In the genomic region with DNA sequence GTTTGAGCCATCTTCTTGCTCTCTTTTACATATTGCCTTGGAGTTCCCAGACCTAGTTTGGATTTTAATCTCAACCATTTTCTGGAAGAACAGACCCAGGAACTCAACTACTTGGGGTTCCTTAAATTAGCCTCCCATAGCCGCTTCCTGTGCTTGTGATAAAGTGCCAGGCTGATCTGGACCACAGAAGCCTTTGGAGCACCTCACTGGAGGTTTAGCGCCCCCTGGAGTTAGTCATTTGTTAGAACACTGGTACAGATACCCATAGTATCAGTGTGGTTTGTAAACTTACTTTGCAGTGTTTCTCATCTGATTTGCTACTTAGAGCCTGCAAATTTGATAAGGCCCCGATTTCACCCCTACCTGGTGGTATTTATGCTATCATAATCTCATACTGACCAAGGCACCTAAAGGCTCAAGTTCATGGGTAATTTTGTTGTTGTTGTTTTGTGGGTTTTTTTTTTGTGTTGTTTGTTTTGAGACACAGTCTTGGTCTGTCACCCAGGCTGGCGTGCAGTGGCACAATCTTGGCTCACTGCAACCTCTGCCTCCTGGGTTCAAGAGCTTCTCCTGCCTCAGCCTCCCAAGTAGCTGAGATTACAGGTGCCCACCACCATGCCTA, we compare ENCODE assay signal across 8 cellular contexts. TPM values are rescaled to one million over a fixed set of nuclear protein-coding genes. Genes with fewer than 3 reads are reported as not detected.
DNase-seq lines count a peak whose midpoint lies in the region; ATAC-seq and TF ChIP-seq lines count a peak whose summit lies in the region.

No MANE protein-coding gene starts in this region.

- peaks cover 52% of the 10 kb centered on the region for H3K36me3 ChIP-seq in BE2C
- H3K36me3 ChIP-seq in HCT116 (ENCODE audit: control insufficient read depth in 1 of 2, insufficient read depth in 2 of 2, low read length in 2 of 2): peaks cover 23 to 27% of the 10 kb centered on the region in 2 experiments; a peak in 3 of 4 replicates
- peaks cover 51% of the 10 kb centered on the region for H3K36me3 ChIP-seq in WERI-Rb-1
- H3K36me3 ChIP-seq in mammary epithelial cell (ENCODE audit: insufficient read depth, low read length): peaks cover 24% of the 10 kb centered on the region
- peaks cover 3% of the 10 kb centered on the region for H3K36me3 ChIP-seq in kidney epithelial cell (ENCODE audit: control insufficient read depth, insufficient read depth, low read length)

- WGBS in mammary epithelial cell (ENCODE audit: low coverage, missing lambda C conversion rate): 0% methylated on average over 4 of the region's 4 CpGs

- dilution Hi-C loops in mammary epithelial cell (cut with HindIII; ENCODE audit: low sequenced_read_pairs): loop anchor here (5.0 kb wide), 2 partner anchors 88 to 132 kb away; partner anchors contain the start of gene POP5

- in situ Hi-C loops in mammary epithelial cell (cut with MboI; ENCODE audit: low sequenced_read_pairs in 2 of 2): loop anchor here (5.0 to 10.0 kb wide), 4 partner anchors 67 to 389 kb away; partner anchors contain the start of genes POP5 (in 2 of the 2) and PLA2G1B (in 1 of the 2)

- TF ChIP-seq POLR2A in HCT116 (IDR thresholded peaks at IDR 0.05; ENCODE audit: borderline replicate concordance, extremely low read depth, insufficient read depth, insufficient read length): no peak

- RAD21 ChIA-PET in HCT116 (lab: Charles Lee; ENCODE audit: low non-redundant PET in 1 of 2, low total read pairs in 2 of 2, uncharacterized antibody in 2 of 2, unreplicated experiment in 2 of 2): no interaction called here

- H3K9me2 ChIP-seq in HCT116 (ENCODE audit: insufficient read depth): no peaks in the 10 kb centered on the region

- H2AFZ ChIP-seq in HCT116 (ENCODE audit: low read depth, low read length, poor library complexity, severe bottlenecking) (no peak overlapping the region), mammary epithelial cell (ENCODE audit: low read depth, low read length) (no peak overlapping the region)

- H3K27me3 ChIP-seq in BE2C (no peaks in the 10 kb centered on the region), HCT116 (ENCODE audit: insufficient read depth, low read length) (no peaks in the 10 kb centered on the region), WERI-Rb-1 (ENCODE audit: insufficient read depth, low read depth, severe bottlenecking) (no peaks in the 10 kb centered on the region), mammary epithelial cell (ENCODE audit: insufficient read depth, low read length) (peaks cover 1% of the 10 kb centered on the region), kidney epithelial cell (ENCODE audit: control insufficient read depth, insufficient read depth, low read length) (no peaks in the 10 kb centered on the region)

- POLR2A ChIA-PET in HCT116 (lab: Charles Lee): no interaction called here

- peak; percentile 85 for DNase-seq in BE2C
- DNase-seq in HCT116 (ENCODE audit: low read depth, low spot score): peak; percentile 63
- peak; percentile 59 for DNase-seq in NCI-H226
- peak; percentile 73 for DNase-seq in WERI-Rb-1
- DNase-seq in mammary epithelial cell: peak; percentile 62
- no peak for DNase-seq in kidney epithelial cell (ENCODE audit: low read depth)
- DNase-seq in stimulated activated CD4-positive, alpha-beta T cell treated with anti-CD3 and anti-CD28 coated beads, Interleukin-2, amount 100 ng/mL, for 48 hours: peak; percentile 72 to 74

- no peaks in the 10 kb centered on the region for H4K20me1 ChIP-seq in HCT116 (ENCODE audit: insufficient read depth)
- H4K20me1 ChIP-seq in mammary epithelial cell (ENCODE audit: insufficient read depth, low read length): no peaks in the 10 kb centered on the region

- CTCF ChIA-PET in HCT116 (lab: Charles Lee) (no interaction called here), mammary epithelial cell (lab: Charles Lee; ENCODE audit: low non-redundant PET) (no interaction called here)

- TF ChIP-seq CTCF in BE2C (IDR thresholded peaks at IDR 0.05; ENCODE audit: low read depth, low read length) (peak; percentile 96), HCT116 (IDR thresholded peaks at IDR 0.05 in 2 of 3, conservative IDR thresholded peaks at IDR 0.05 in 1 of 3; ENCODE audit: borderline replicate concordance in 1 of 3, insufficient read depth in 1 of 3, low read depth in 2 of 3, low read length in 2 of 3) (peak; percentile 79 to 90 (median 82)), WERI-Rb-1 (IDR thresholded peaks at IDR 0.05; ENCODE audit: low read depth, low read length) (peak; percentile 78), mammary epithelial cell (conservative IDR thresholded peaks at IDR 0.05 in 1 of 2, IDR thresholded peaks at IDR 0.05 in 1 of 2; ENCODE audit: extremely low read depth in 1 of 2, insufficient read depth in 1 of 2, low read depth in 1 of 2, low read length in 2 of 2) (peak; percentile 88 to 89), kidney epithelial cell (IDR thresholded peaks at IDR 0.05; ENCODE audit: insufficient read depth, low read length, poor library complexity, severe bottlenecking) (peak; percentile 84)

- H3K79me2 ChIP-seq in HCT116 (ENCODE audit: insufficient read depth, low read length) (peaks cover 18% of the 10 kb centered on the region), mammary epithelial cell (ENCODE audit: insufficient read depth, low read length) (peaks cover 37% of the 10 kb centered on the region)

- H3K9ac ChIP-seq in HCT116 (ENCODE audit: low read length): no peak overlapping the region
- no peak overlapping the region for H3K9ac ChIP-seq in mammary epithelial cell (ENCODE audit: insufficient read depth, low read length)

- TF ChIP-seq RAD21 in HCT116 (IDR thresholded peaks at IDR 0.05; ENCODE audit: low read depth): peak; percentile 86

- ATAC-seq in HCT116 (peak; percentile 65), GM19023 (IDR thresholded peaks at IDR 0.05; ENCODE audit: unreplicated experiment) (no peak)

- no peak overlapping the region for H3K4me3 ChIP-seq in BE2C (ENCODE audit: low read depth, low read length)
- no peak overlapping the region for H3K4me3 ChIP-seq in HCT116 (replicated peaks in 1 of 2; ENCODE audit: low read depth in 1 of 2, low read length in 2 of 2)
- H3K4me3 ChIP-seq in WERI-Rb-1 (ENCODE audit: low read depth, low read length): no peak overlapping the region
- H3K4me3 ChIP-seq in mammary epithelial cell (replicated peaks in 1 of 3; ENCODE audit: insufficient read depth in 1 of 3, low read depth in 2 of 3, low read length in 3 of 3): no peak overlapping the region
- H3K4me3 ChIP-seq in kidney epithelial cell (ENCODE audit: low read depth, low read length): no peak overlapping the region

- H3K4me1 ChIP-seq in BE2C (peaks cover 27% of the 10 kb centered on the region), HCT116 (ENCODE audit: control insufficient read depth in 1 of 2, insufficient read depth in 2 of 2, low read length in 2 of 2) (peaks cover 11 to 15% of the 10 kb centered on the region in 2 experiments), mammary epithelial cell (ENCODE audit: insufficient read depth, low read length) (peaks cover 15% of the 10 kb centered on the region)

- intact Hi-C loops in HCT116 (cut with micrococcal nuclease): loop anchor here (1.0 to 10.0 kb wide), 4 partner anchors 67 to 379 kb away; no protein-coding TSS in a partner anchor
- intact Hi-C loops in mammary epithelial cell (cut with micrococcal nuclease): loop anchor here (1.0 to 5.0 kb wide), 3 partner anchors 67 to 358 kb away; no protein-coding TSS in a partner anchor

- H3K4me2 ChIP-seq in HCT116 (ENCODE audit: low read length) (no peak overlapping the region), mammary epithelial cell (ENCODE audit: insufficient read depth, low read depth, low read length) (no peak overlapping the region)

- BruUV-seq in HCT116 (replicated peaks; lab: Mats Ljungman, UMichigan) (no TSS peak), mammary epithelial cell (replicated peaks; lab: Mats Ljungman, UMichigan) (no TSS peak)

- H3K27ac ChIP-seq in HCT116 (ENCODE audit: low read depth, low read length): no peak overlapping the region
- no peak overlapping the region for H3K27ac ChIP-seq in WERI-Rb-1
- H3K27ac ChIP-seq in mammary epithelial cell (ENCODE audit: insufficient read depth, low read depth, low read length): no peak overlapping the region

- H3K9me3 ChIP-seq in BE2C: no peaks in the 10 kb centered on the region
- H3K9me3 ChIP-seq in HCT116 (ENCODE audit: control insufficient read depth in 1 of 2, insufficient read depth in 1 of 2, low read depth in 1 of 2, low read length in 2 of 2): no peaks in the 10 kb centered on the region
- H3K9me3 ChIP-seq in WERI-Rb-1 (ENCODE audit: severe bottlenecking): no peaks in the 10 kb centered on the region
- no peaks in the 10 kb centered on the region for H3K9me3 ChIP-seq in mammary epithelial cell (replicated peaks; ENCODE audit: insufficient read depth, low read length)

TF ChIP-seq in HCT116, 20 proteins besides CTCF, POLR2A, EP300 and RAD21:
- TF ChIP-seq SRF (IDR thresholded peaks at IDR 0.05; ENCODE audit: low read depth) (no peak), YY1 (IDR thresholded peaks at IDR 0.05; ENCODE audit: extremely low read depth, insufficient replicate concordance, low read depth, low read length) (peak; percentile 54), ATF3 (IDR thresholded peaks at IDR 0.05) (no peak), POLR2AphosphoS5 (IDR thresholded peaks at IDR 0.05; ENCODE audit: low read depth, low read length) (peak; percentile 34; the same call in 1 of the 2 replicates)
TF ChIP-seq in HCT116: peak in this region for 2.

RNA-seq across cellular contexts. Expression of gene UNC119B, which starts 3.7 kb away (rescaled TPM):
- 42.3 TPM for polyA plus RNA-seq in BE2C (2012; ENCODE audit: insufficient read depth, insufficient read length, low read depth)
- total RNA-seq in HCT116 (2021; ENCODE audit: unreplicated experiment) (33.8 TPM), mammary epithelial cell (10 to 100 TPM; 28.0 to 33.3 TPM), kidney epithelial cell (22.8 and 29.4 TPM in 2 replicates)
- 20.2 and 21.3 TPM in 2 replicates for polyA plus RNA-seq in HCT116 (2012)
- 25.3 TPM for polyA plus RNA-seq in mammary epithelial cell
- polyA minus RNA-seq in mammary epithelial cell: 31.7 TPM

RNA-seq across cellular contexts. Expression of gene ACADS, which starts 11.7 kb away (rescaled TPM):
- 5.9 TPM for polyA plus RNA-seq in BE2C (2012; ENCODE audit: insufficient read depth, insufficient read length, low read depth)
- total RNA-seq in HCT116 (2021; ENCODE audit: unreplicated experiment) (21.4 TPM), mammary epithelial cell (1 to 10 TPM; 1.0 to 3.7 TPM), kidney epithelial cell (15.9 and 20.0 TPM in 2 replicates)
- polyA plus RNA-seq in HCT116 (2012): 21.2 and 22.2 TPM in 2 replicates
- polyA plus RNA-seq in mammary epithelial cell: 1.3 TPM
- polyA minus RNA-seq in mammary epithelial cell: not detected

RNA-seq across cellular contexts. Expression of gene MLEC, which starts 27.0 kb away (rescaled TPM):
- 81.1 TPM for polyA plus RNA-seq in BE2C (2012; ENCODE audit: insufficient read depth, insufficient read length, low read depth)
- 152 TPM for total RNA-seq in HCT116 (2021; ENCODE audit: unreplicated experiment)
- polyA plus RNA-seq in HCT116 (2012): 53.9 and 59.2 TPM in 2 replicates
- total RNA-seq in mammary epithelial cell: 100 to 1,000 TPM in 1 of 2 donors, 10 to 100 TPM in 1; 64.7 to 114 TPM
- 37.1 TPM for polyA plus RNA-seq in mammary epithelial cell
- polyA minus RNA-seq in mammary epithelial cell: 150 TPM
- total RNA-seq in kidney epithelial cell: 78.0 and 82.3 TPM in 2 replicates
